ENCODE assay signal across 8 cellular contexts in genomic region chr9:75186767-75187380, GRCh38.
A peak's percentile ranks its signal among the peaks of the same experiment; 100 is the strongest.
DNase-seq lines count a peak whose midpoint lies in the region; ATAC-seq and TF ChIP-seq lines count a peak whose summit lies in the region.
"Had no signal": no experiment of that assay in that cellular context is flagged by ENCODE, and none has a peak within 500 bp of the region (broad histone marks: within the 10 kb centered on the region; RNA-seq: fewer than 3 reads in every experiment).

No MANE protein-coding gene starts in this region.

- no peaks in the 10 kb centered on the region for H3K4me1 Mint-ChIP-seq in osteocyte (ENCODE audit: unreplicated experiment)

- no peaks in the 10 kb centered on the region for H3K9me3 Mint-ChIP-seq in osteocyte (ENCODE audit: unreplicated experiment)
- H3K9me3 Mint-ChIP-seq: naive thymus-derived CD8-positive, alpha-beta T cell had no signal

- H3K36me3 Mint-ChIP-seq in osteocyte (ENCODE audit: unreplicated experiment), result peaks cover 3% of the 10 kb centered on the region

- H3K4me1 ChIP-seq in colonic mucosa, result no peaks in the 10 kb centered on the region

- H3K9ac ChIP-seq in colonic mucosa (ENCODE audit: low read depth in 2 of 2, low read length in 2 of 2), result no peak overlapping the region

- no peak overlapping the region for H3K27ac Mint-ChIP-seq in osteocyte (ENCODE audit: unreplicated experiment)
- H3K27ac Mint-ChIP-seq: naive thymus-derived CD8-positive, alpha-beta T cell had no signal

- H3K4me3 ChIP-seq in GM06990 (replicated peaks; ENCODE audit: low read depth, low read length), result no peak overlapping the region
- no peak overlapping the region for H3K4me3 ChIP-seq in colonic mucosa

- peak; percentile 83 for TF ChIP-seq CTCF in GM06990 (IDR thresholded peaks at IDR 0.05; ENCODE audit: insufficient read depth, low read length, poor library complexity, severe bottlenecking)
- peak; percentile 88 for TF ChIP-seq CTCF in colonic mucosa (IDR thresholded peaks at IDR 0.05)
- TF ChIP-seq CTCF in osteocyte (IDR thresholded peaks at IDR 0.05), result peak; percentile 71

- no peak overlapping the region for H3K4me3 Mint-ChIP-seq in osteocyte (ENCODE audit: unreplicated experiment)
- H3K4me3 Mint-ChIP-seq: naive thymus-derived CD8-positive, alpha-beta T cell had no signal

- H3K9me3 ChIP-seq in colonic mucosa, result no peaks in the 10 kb centered on the region

- intact Hi-C loops in colonic mucosa (cut with DNase I), result no loop called here

- ATAC-seq in HG03097 (IDR thresholded peaks at IDR 0.05; ENCODE audit: low FRiP score, unreplicated experiment), result no peak
- ATAC-seq in HG02840 (IDR thresholded peaks at IDR 0.05; ENCODE audit: low FRiP score, unreplicated experiment), result no peak
- ATAC-seq: naive thymus-derived CD8-positive, alpha-beta T cell had no signal

- H3K27me3 ChIP-seq in GM06990 (replicated peaks; ENCODE audit: control insufficient read depth, insufficient read depth, low read length) (no peaks in the 10 kb centered on the region), colonic mucosa (no peaks in the 10 kb centered on the region)

- H3K27ac ChIP-seq in colonic mucosa, result no peak overlapping the region

- DNase-seq in GM06990 (ENCODE audit: extremely low read depth, insufficient read length), result no peak
- peak; percentile 35 for DNase-seq in M059J (ENCODE audit: low read depth)
- no peak for DNase-seq in colonic mucosa
- DNase-seq in osteocyte (ENCODE audit: extremely low spot score, unreplicated experiment), result no peak
- no peak for DNase-seq in activated CD4-positive, alpha-beta T cell treated with anti-CD3 and anti-CD28 coated beads for 4 hours

- H3K36me3 ChIP-seq in GM06990 (ENCODE audit: control insufficient read depth, insufficient read depth, low read length), result no peaks in the 10 kb centered on the region
- H3K36me3 ChIP-seq in colonic mucosa, result no peaks in the 10 kb centered on the region

- H3K27me3 Mint-ChIP-seq in osteocyte (ENCODE audit: unreplicated experiment), result peaks cover 21% of the 10 kb centered on the region
- H3K27me3 Mint-ChIP-seq: naive thymus-derived CD8-positive, alpha-beta T cell had no signal
